15 cellular contexts compared by ENCODE assay signal in genomic region chr17:7556627-7557026, GRCh38. TPM values are rescaled to one million over a fixed set of nuclear protein-coding genes. Genes with fewer than 3 reads are reported as not detected.
A peak's percentile ranks its signal among the peaks of the same experiment; 100 is the strongest.
DNase-seq lines count a peak whose midpoint lies in the region; ATAC-seq and TF ChIP-seq lines count a peak whose summit lies in the region.
"Had no signal": no experiment of that assay in that cellular context is flagged by ENCODE, and none has a peak within 500 bp of the region (broad histone marks: within the 10 kb centered on the region; RNA-seq: fewer than 3 reads in every experiment).

No MANE protein-coding gene starts in this region.

- peak overlapping the region; percentile 63 for H3K27ac Mint-ChIP-seq in T-helper 1 cell treated with Interleukin-12 subunit alpha and Interleukin-12 subunit beta and Interleukin-4 antibody, amounts not matched to agents 30 μg/mL and 1 μg/mL, for 36 hours

- no peak for TF ChIP-seq CTCF in VCaP (conservative IDR thresholded peaks at IDR 0.05)

- no peaks in the 10 kb centered on the region for H3K9me3 Mint-ChIP-seq in T-helper 1 cell treated with Interleukin-12 subunit alpha and Interleukin-12 subunit beta and Interleukin-4 antibody, amounts not matched to agents 30 μg/mL and 1 μg/mL, for 36 hours

- no peaks in the 10 kb centered on the region for H3K27me3 Mint-ChIP-seq in T-helper 1 cell treated with Interleukin-12 subunit alpha and Interleukin-12 subunit beta and Interleukin-4 antibody, amounts not matched to agents 30 μg/mL and 1 μg/mL, for 36 hours (ENCODE audit: low read depth)

- no peak for DNase-seq in T-helper 1 cell
- DNase-seq in left colon: peak; percentile 72 to 76
- DNase-seq in NCI-H128 (lab: John Stamatoyannopoulos, UW; ENCODE audit: unreplicated experiment): no peak
- DNase-seq in stimulated activated CD4-positive, alpha-beta T cell treated with anti-CD3 and anti-CD28 coated beads, Interleukin-4, amount 100 ng/mL, for 4 hours: no peak
- DNase-seq: activated T-cell treated with anti-CD3 and anti-CD28 coated beads, Interleukin-2, amount 50 U/mL, for 1 hour; anterior cingulate cortex; EL; hippocampal formation; NCI-H82 had no signal

- no peak overlapping the region for H3K4me3 ChIP-seq in skin epidermis

- intact Hi-C loops in left colon (cut with DNase I, micrococcal nuclease): no loop called here

- H3K36me3 Mint-ChIP-seq in T-helper 1 cell treated with Interleukin-12 subunit alpha and Interleukin-12 subunit beta and Interleukin-4 antibody, amounts not matched to agents 30 μg/mL and 1 μg/mL, for 36 hours (ENCODE audit: low read depth): peaks cover 38% of the 10 kb centered on the region

- no peak overlapping the region for H3K4me3 Mint-ChIP-seq in T-helper 1 cell treated with Interleukin-12 subunit alpha and Interleukin-12 subunit beta and Interleukin-4 antibody, amounts not matched to agents 30 μg/mL and 1 μg/mL, for 36 hours

- H3K4me1 Mint-ChIP-seq in T-helper 1 cell treated with Interleukin-12 subunit alpha and Interleukin-12 subunit beta and Interleukin-4 antibody, amounts not matched to agents 30 μg/mL and 1 μg/mL, for 36 hours (ENCODE audit: low read depth): peaks cover 58% of the 10 kb centered on the region

- ATAC-seq in left colon (peak; percentile 40), GM21737 (IDR thresholded peaks at IDR 0.05; ENCODE audit: unreplicated experiment) (no peak)
- ATAC-seq: left lobe of liver had no signal

- H3K27ac ChIP-seq in VCaP (peak overlapping the region; percentile 87), skin epidermis (peak overlapping the region in 12 of 21 experiments; percentile 83 to 98 (median 94))

RNA-seq across cellular contexts. Expression of gene TNFSF13, which starts 1.9 kb away (rescaled TPM):
- 100 to 1,000 TPM in 1 of 2 donors, 10 to 100 TPM in 1; 77.2 to 121 TPM for total RNA-seq in left colon
- total RNA-seq: H4 had no signal

RNA-seq across cellular contexts. Expression of gene SENP3, which starts 5.1 kb away (rescaled TPM):
- total RNA-seq in left colon: 10 to 100 TPM; 30.9 to 34.1 TPM

RNA-seq across cellular contexts. Expression of gene TNFSF12, which starts 7.8 kb away (rescaled TPM):
- 10 to 100 TPM in 1 of 2 donors, 1 to 10 TPM in 1; 9.8 to 17.3 TPM for total RNA-seq in left colon

RNA-seq across cellular contexts. Expression of gene CD68, which starts 22.8 kb away (rescaled TPM):
- total RNA-seq in left colon: 10 to 100 TPM; 35.0 to 74.0 TPM

RNA-seq across cellular contexts. Expression of gene MPDU1, which starts 27.0 kb away (rescaled TPM):
- total RNA-seq in left colon: 10 to 100 TPM; 79.2 to 89.6 TPM

Comparison
In these comparisons a context has a peak if more than half of its experiments do, and no peak if none do; other contexts are left out.
1. DNase-seq: peak in left colon (2 of 2); none in T-helper 1 cell (0 of 5), NCI-H128 (single experiment) and stimulated activated CD4-positive, alpha-beta T cell treated with anti-CD3 and anti-CD28 coated beads, Interleukin-4, amount 100 ng/mL, for 4 hours (0 of 2).